ENCODE assay signal across 2 cellular contexts in genomic region chr6:37269105-37269504, GRCh38.
"Had no signal": no experiment of that assay in that cellular context is flagged by ENCODE, and none has a peak within 500 bp of the region (broad histone marks: within the 10 kb centered on the region; RNA-seq: fewer than 3 reads in every experiment).

No MANE protein-coding gene starts in this region.

- DNase-seq: GDM1, GF-D8 had no signal
